ENCODE assay signal across 10 cellular contexts in genomic region chr10:127612-128432, GRCh38. TPM values are rescaled to one million over a fixed set of nuclear protein-coding genes. Genes with fewer than 3 reads are reported as not detected.
DNase-seq lines count a peak whose midpoint lies in the region; ATAC-seq, FAIRE-seq and TF ChIP-seq lines count a peak whose summit lies in the region.
"Had no signal": no experiment of that assay in that cellular context is flagged by ENCODE, and none has a peak within 500 bp of the region (broad histone marks: within the 10 kb centered on the region; RNA-seq: fewer than 3 reads in every experiment).

No MANE protein-coding gene starts in this region.

- TF ChIP-seq POLR2A in spleen (IDR thresholded peaks at IDR 0.05) (no peak), vagina (IDR thresholded peaks at IDR 0.05) (no peak)

- H3K27ac ChIP-seq in spleen (peak overlapping the region in 6 of 8 donors; percentile 6 to 76 (median 58)), vagina (no peak overlapping the region)
- H3K27ac ChIP-seq: cardiac muscle cell, parathyroid adenoma had no signal

- DNase-seq in GM19239 (ENCODE audit: insufficient read length, low spot score), result peak; percentile 44
- peak; percentile 50 for DNase-seq in activated CD4-positive, alpha-beta T cell treated with anti-CD3 and anti-CD28 coated beads, Interleukin-2, amount 10 ng/mL, durations not matched to agents 7 days and 5 days
- no peak for DNase-seq in spleen
- DNase-seq in vagina (ENCODE audit: extremely low spot score in 2 of 2), result no peak
- DNase-seq in progenitor cell of endocrine pancreas (ENCODE audit: low spot score, unreplicated experiment), result no peak

- WGBS in spleen, 5 donors, result 16 to 23% (median 20%) methylated on average over 9 of the region's 9 CpGs

- TF ChIP-seq CTCF in spleen (IDR thresholded peaks at IDR 0.05 in 8 of 11, conservative IDR thresholded peaks at IDR 0.05 in 3 of 11) (no peak), vagina (IDR thresholded peaks at IDR 0.05) (no peak), progenitor cell of endocrine pancreas (IDR thresholded peaks at IDR 0.05; ENCODE audit: unreplicated experiment) (no peak)

- ATAC-seq in HG03139 (IDR thresholded peaks at IDR 0.05; ENCODE audit: unreplicated experiment) (peak; percentile 64), GM21360 (IDR thresholded peaks at IDR 0.05; ENCODE audit: unreplicated experiment) (no peak), GM18873 (IDR thresholded peaks at IDR 0.05; ENCODE audit: low FRiP score, unreplicated experiment) (no peak)

- H3K4me1 Mint-ChIP-seq in activated CD4-positive, alpha-beta T cell treated with anti-CD3 and anti-CD28 coated beads, Interleukin-2, amount 10 ng/mL, durations not matched to agents 7 days and 5 days, result peaks cover 24% of the 10 kb centered on the region
- H3K4me1 Mint-ChIP-seq in progenitor cell of endocrine pancreas (ENCODE audit: low read depth), result peaks cover 10% of the 10 kb centered on the region

- peak overlapping the region; percentile 75 for H3K4me3 Mint-ChIP-seq in activated CD4-positive, alpha-beta T cell treated with anti-CD3 and anti-CD28 coated beads, Interleukin-2, amount 10 ng/mL, durations not matched to agents 7 days and 5 days
- H3K4me3 Mint-ChIP-seq in progenitor cell of endocrine pancreas (ENCODE audit: low read depth), result no peak overlapping the region

- H3K9me3 ChIP-seq in spleen, result no peaks in the 10 kb centered on the region
- H3K9me3 ChIP-seq in vagina, result no peaks in the 10 kb centered on the region

- peaks cover 0 to 43% (median 20%) of the 10 kb centered on the region in 6 donors for H3K4me1 ChIP-seq in spleen
- peaks cover 2% of the 10 kb centered on the region for H3K4me1 ChIP-seq in vagina

- H3K4me3 ChIP-seq in spleen (peak overlapping the region in 4 of 8 donors; percentile 23 to 58 (median 32)), vagina (no peak overlapping the region)
- H3K4me3 ChIP-seq: cardiac muscle cell had no signal

- no peaks in the 10 kb centered on the region for H3K36me3 Mint-ChIP-seq in activated CD4-positive, alpha-beta T cell treated with anti-CD3 and anti-CD28 coated beads, Interleukin-2, amount 10 ng/mL, durations not matched to agents 7 days and 5 days (ENCODE audit: low read depth)
- peaks cover 4% of the 10 kb centered on the region for H3K36me3 Mint-ChIP-seq in progenitor cell of endocrine pancreas (ENCODE audit: insufficient read depth)

- peak; percentile 89 for FAIRE-seq in GM19239 (lab: Jason Lieb, UNC)

- H3K9me3 Mint-ChIP-seq in activated CD4-positive, alpha-beta T cell treated with anti-CD3 and anti-CD28 coated beads, Interleukin-2, amount 10 ng/mL, durations not matched to agents 7 days and 5 days, result peaks cover 6% of the 10 kb centered on the region
- H3K9me3 Mint-ChIP-seq in progenitor cell of endocrine pancreas (ENCODE audit: low read depth), result peaks cover 10% of the 10 kb centered on the region

- H3K36me3 ChIP-seq in spleen, result no peaks in the 10 kb centered on the region
- H3K36me3 ChIP-seq in vagina, result no peaks in the 10 kb centered on the region
- H3K36me3 ChIP-seq: cardiac muscle cell had no signal

- POLR2A ChIA-PET in activated CD4-positive, alpha-beta T cell treated with anti-CD3 and anti-CD28 coated beads, Interleukin-2, amount 10 ng/mL, durations not matched to agents 7 days and 5 days (lab: Charles Lee), result no interaction called here

- CTCF ChIA-PET in activated CD4-positive, alpha-beta T cell treated with anti-CD3 and anti-CD28 coated beads, Interleukin-2, amount 10 ng/mL, durations not matched to agents 7 days and 5 days (lab: Charles Lee), result no interaction called here

- H3K27me3 ChIP-seq in spleen (replicated peaks in 1 of 7) (peaks cover 0 to 38% (median 0%) of the 10 kb centered on the region in 7 donors), vagina (no peaks in the 10 kb centered on the region)
- H3K27me3 ChIP-seq: cardiac muscle cell had no signal

- peaks cover 6% of the 10 kb centered on the region for H3K27me3 Mint-ChIP-seq in activated CD4-positive, alpha-beta T cell treated with anti-CD3 and anti-CD28 coated beads, Interleukin-2, amount 10 ng/mL, durations not matched to agents 7 days and 5 days
- no peaks in the 10 kb centered on the region for H3K27me3 Mint-ChIP-seq in progenitor cell of endocrine pancreas

- intact Hi-C loops in spleen (cut with DNase I; ENCODE audit: low total_unique reads), result no loop called here
- intact Hi-C loops in vagina (cut with DNase I), result no loop called here

- H3K27ac Mint-ChIP-seq in activated CD4-positive, alpha-beta T cell treated with anti-CD3 and anti-CD28 coated beads, Interleukin-2, amount 10 ng/mL, durations not matched to agents 7 days and 5 days, result peak overlapping the region; percentile 88
- no peak overlapping the region for H3K27ac Mint-ChIP-seq in progenitor cell of endocrine pancreas

RNA-seq across cellular contexts. Expression of gene ZMYND11, which starts 7.4 kb away (rescaled TPM):
- 10 to 100 TPM; 37.5 to 44.3 TPM for total RNA-seq in activated CD4-positive, alpha-beta T cell treated with anti-CD3 and anti-CD28 coated beads, Interleukin-2, amount 10 ng/mL, durations not matched to agents 7 days and 5 days
- total RNA-seq in spleen (10 to 100 TPM; 47.2 to 65.3 (median 52.3) TPM), vagina (46.4 TPM), progenitor cell of endocrine pancreas (69.2 and 74.4 TPM in 2 replicates)
- polyA plus RNA-seq in spleen, result 10 to 100 TPM; 20.3 to 31.1 (median 23.5) TPM

Comparison
In these comparisons a context has a peak if more than half of its experiments do, and no peak if none do; other contexts are left out.
1. DNase-seq: peak in GM19239 (single experiment) and activated CD4-positive, alpha-beta T cell treated with anti-CD3 and anti-CD28 coated beads, Interleukin-2, amount 10 ng/mL, durations not matched to agents 7 days and 5 days (single experiment); none in spleen (single experiment), vagina (0 of 2) and progenitor cell of endocrine pancreas (single experiment).